5 cellular contexts compared by ENCODE assay signal in genomic region chr15:28532954-28533353, GRCh38. TPM values are rescaled to one million over a fixed set of nuclear protein-coding genes. Genes with fewer than 3 reads are reported as not detected.
"Had no signal": no experiment of that assay in that cellular context is flagged by ENCODE, and none has a peak within 500 bp of the region (broad histone marks: within the 10 kb centered on the region; RNA-seq: fewer than 3 reads in every experiment).

Gene GOLGA8G (minus strand): TSS chr15:28532971. CDS start chr15:28532909, 62 bp downstream.

RNA-seq across cellular contexts. Expression of gene GOLGA8G, which starts in this region (rescaled TPM):
- total RNA-seq: HepG2, IMR-90, OCI-LY7, PC-3, SJSA1 had no signal
- polyA plus RNA-seq: HepG2, IMR-90 had no signal
